Comparison of ENCODE assay signal across 10 cellular contexts in the genomic region with DNA sequence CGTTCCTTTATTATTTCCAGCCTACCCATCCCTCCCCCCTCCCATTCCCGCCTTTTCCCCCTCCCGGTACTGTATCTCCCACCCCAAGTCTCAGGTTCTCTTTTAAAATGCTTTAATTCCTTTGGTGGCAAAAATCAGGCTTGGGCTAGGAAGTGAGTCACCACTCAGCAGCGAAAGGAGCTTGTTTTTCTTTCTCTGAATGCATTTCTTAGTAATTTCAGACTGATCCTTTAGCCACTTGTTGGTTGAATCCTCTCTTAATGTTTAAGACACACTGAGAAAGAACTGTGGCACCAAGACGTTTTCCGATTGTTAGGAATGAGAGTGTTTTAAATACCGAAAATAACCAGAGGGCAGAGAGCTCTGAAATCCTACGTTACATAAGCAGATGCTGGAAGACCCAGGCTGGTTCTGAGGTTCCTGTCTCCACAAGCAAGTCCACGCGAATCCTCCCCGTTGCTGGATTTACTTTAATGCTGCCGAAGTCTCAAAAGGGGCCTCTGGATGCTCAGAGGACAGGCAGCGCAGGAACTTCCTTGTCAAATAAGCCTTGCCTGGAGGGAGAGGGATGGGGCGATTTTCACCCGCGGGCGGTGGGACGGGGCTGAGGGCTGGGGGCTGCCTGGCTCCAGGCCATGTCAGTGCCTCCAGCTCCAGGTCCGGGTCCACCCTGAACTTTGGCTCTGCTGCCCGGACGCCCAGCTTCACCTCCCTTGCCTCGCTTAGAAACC. TPM values are rescaled to one million over a fixed set of nuclear protein-coding genes. Genes with fewer than 3 reads are reported as not detected.
DNase-seq lines count a peak whose midpoint lies in the region; ATAC-seq, FAIRE-seq and TF ChIP-seq lines count a peak whose summit lies in the region.
"Had no signal": no experiment of that assay in that cellular context is flagged by ENCODE, and none has a peak within 500 bp of the region (broad histone marks: within the 10 kb centered on the region; RNA-seq: fewer than 3 reads in every experiment).

No MANE protein-coding gene starts in this region.

- H3K27me3 Mint-ChIP-seq in osteocyte (ENCODE audit: unreplicated experiment), result no peaks in the 10 kb centered on the region

- H3K9me3 ChIP-seq in SJSA1 (replicated peaks), result no peaks in the 10 kb centered on the region

- ATAC-seq in GM21526 (IDR thresholded peaks at IDR 0.05; ENCODE audit: low FRiP score, unreplicated experiment), result no peak

- H3K27me3 ChIP-seq in SJSA1 (replicated peaks), result no peaks in the 10 kb centered on the region

- peaks cover 35% of the 10 kb centered on the region for H3K4me1 Mint-ChIP-seq in osteocyte (ENCODE audit: unreplicated experiment)

- peak; percentile 92 for DNase-seq in EH (ENCODE audit: low read depth)
- DNase-seq in SJSA1 (ENCODE audit: low read depth in 1 of 2, low spot score in 2 of 2), result peak; percentile 67 to 85
- DNase-seq in fibroblast of the aortic adventitia (ENCODE audit: low read depth), result peak; percentile 72
- no peak for DNase-seq in osteocyte (ENCODE audit: extremely low spot score, unreplicated experiment)
- no peak for DNase-seq in NCI-H146 treated with DMSO at 0.1 percent for 48 hours (lab: John Stamatoyannopoulos, UW; ENCODE audit: unreplicated experiment)
- DNase-seq in activated CD4-positive, alpha-beta T cell treated with anti-CD3 and anti-CD28 coated beads for 48 hours, result no peak
- no peak for DNase-seq in D721Med (ENCODE audit: insufficient read length, low spot score)

- H3K36me3 Mint-ChIP-seq in osteocyte (ENCODE audit: unreplicated experiment), result peaks cover 41% of the 10 kb centered on the region

- peak overlapping the region; percentile 94 for H3K27ac ChIP-seq in SJSA1
- H3K27ac ChIP-seq: HL-60 had no signal

- peak overlapping the region; percentile 50 for H3K4me3 ChIP-seq in SJSA1
- H3K4me3 ChIP-seq in fibroblast of the aortic adventitia (ENCODE audit: low read depth, low read length), result peak overlapping the region; percentile 79

- H3K4me3 Mint-ChIP-seq in osteocyte (ENCODE audit: unreplicated experiment), result peak overlapping the region; percentile 94

- FAIRE-seq in D721Med (lab: Jason Lieb, UNC), result no peak
- FAIRE-seq: frontal cortex had no signal

- no peaks in the 10 kb centered on the region for H3K9me3 Mint-ChIP-seq in osteocyte (ENCODE audit: unreplicated experiment)

- peaks cover 10% of the 10 kb centered on the region; the same call in 1 of the 2 replicates for H3K36me3 ChIP-seq in SJSA1

- TF ChIP-seq CTCF in fibroblast of the aortic adventitia (IDR thresholded peaks at IDR 0.05; ENCODE audit: insufficient read depth, low read length) (no peak), osteocyte (IDR thresholded peaks at IDR 0.05) (no peak), D721Med (IDR thresholded peaks at IDR 0.05; ENCODE audit: insufficient read depth, missing control alignments) (no peak)

- peak overlapping the region; percentile 98 for H3K27ac Mint-ChIP-seq in osteocyte (ENCODE audit: unreplicated experiment)

- H3K4me1 ChIP-seq in SJSA1 (replicated peaks), result peaks cover 63% of the 10 kb centered on the region

RNA-seq across cellular contexts. Expression of a gene that starts 0.8 kb away (rescaled TPM):
- total RNA-seq in SJSA1 (2014; rRNA removed; shearing (Covaris generic)), result 42.2 and 54.8 TPM in 2 replicates
- 24.3 and 25.1 TPM in 2 replicates for total RNA-seq in fibroblast of the aortic adventitia (ENCODE audit: low replicate concordance)
- 3,389 and 3,403 TPM in 2 replicates for total RNA-seq in osteocyte

Comparison
In these comparisons a context has a peak if more than half of its experiments do, and no peak if none do; other contexts are left out.
1. DNase-seq: peak in EH (single experiment), SJSA1 (2 of 2) and fibroblast of the aortic adventitia (single experiment); none in osteocyte (single experiment), NCI-H146 treated with DMSO at 0.1 percent for 48 hours (single experiment), activated CD4-positive, alpha-beta T cell treated with anti-CD3 and anti-CD28 coated beads for 48 hours (single experiment) and D721Med (single experiment).
2. RNA of a gene that starts 0.8 kb away (total RNA-seq): 3,389 to 3,403 TPM in osteocyte; 42.2 to 54.8 TPM in SJSA1 and 24.3 to 25.1 TPM in fibroblast of the aortic adventitia; every median in the first group is over 10 times any median in the second.